ENCODE assay signal across 9 cellular contexts in genomic region chr13:32472194-32472621, GRCh38. TPM values are rescaled to one million over a fixed set of nuclear protein-coding genes. Genes with fewer than 3 reads are reported as not detected.
DNase-seq lines count a peak whose midpoint lies in the region; ATAC-seq, FAIRE-seq and TF ChIP-seq lines count a peak whose summit lies in the region.
"Had no signal": no experiment of that assay in that cellular context is flagged by ENCODE, and none has a peak within 500 bp of the region (broad histone marks: within the 10 kb centered on the region; RNA-seq: fewer than 3 reads in every experiment).

No MANE protein-coding gene starts in this region.

- in situ Hi-C loops in GM13977 (cut with MboI; ENCODE audit: low pct_unique_long_range_greater_than_20kb, low sequenced_read_pairs, unreplicated experiment): no loop called here

- H3K4me3 ChIP-seq in right cardiac atrium (ENCODE audit: low read length): no peak overlapping the region

- peak overlapping the region; percentile 2 for H3K27ac ChIP-seq in right cardiac atrium (ENCODE audit: low read length)

- no peaks in the 10 kb centered on the region for H3K9me3 ChIP-seq in right cardiac atrium (ENCODE audit: control insufficient read depth, low read length)

- FAIRE-seq in D721Med (lab: Jason Lieb, UNC): no peak
- FAIRE-seq: bronchial epithelial cell had no signal

- H3K27me3 ChIP-seq in right cardiac atrium (ENCODE audit: control insufficient read depth, insufficient read depth): no peaks in the 10 kb centered on the region

- WGBS in right cardiac atrium: 54% methylated on average over 3 of the region's 3 CpGs

- intact Hi-C loops in right cardiac atrium (cut with DNase I): no loop called here

- peak; percentile 42 for DNase-seq in GM13977 (ENCODE audit: low spot score)
- DNase-seq in right cardiac atrium: no peak
- no peak for DNase-seq in stimulated activated naive CD4-positive, alpha-beta T cell (lab: John Stamatoyannopoulos, UW)
- DNase-seq in NK-92 treated with Interleukin-12 subunit alpha and Interleukin-12 subunit beta, amount 100 ng/mL, for 24 hours (lab: John Stamatoyannopoulos, UW): no peak
- DNase-seq in DMS79 treated with DMSO at 0.1 percent for 48 hours (lab: John Stamatoyannopoulos, UW): no peak
- DNase-seq in D721Med (ENCODE audit: insufficient read length, low spot score): no peak

- ATAC-seq in GM21360 (IDR thresholded peaks at IDR 0.05; ENCODE audit: unreplicated experiment) (peak; percentile 70), HG03469 (IDR thresholded peaks at IDR 0.05; ENCODE audit: unreplicated experiment) (peak; percentile 73), right cardiac atrium (no peak)

- TF ChIP-seq CTCF in GM13977 (IDR thresholded peaks at IDR 0.05; ENCODE audit: extremely low read depth, insufficient read depth, missing control alignments): no peak
- no peak for TF ChIP-seq CTCF in D721Med (IDR thresholded peaks at IDR 0.05; ENCODE audit: insufficient read depth, missing control alignments)

- H3K4me1 ChIP-seq in right cardiac atrium (ENCODE audit: control insufficient read depth, insufficient read depth, low read length): peaks cover 3% of the 10 kb centered on the region

RNA-seq across cellular contexts. Expression of gene N4BP2L1, which starts 44.3 kb away (rescaled TPM):
- 1 to 10 TPM; 4.6 to 6.5 (median 5.0) TPM for total RNA-seq in right cardiac atrium
- polyA plus RNA-seq in right cardiac atrium: 6.9 TPM

Comparison
In these comparisons a context has a peak if more than half of its experiments do, and no peak if none do; other contexts are left out.
1. ATAC-seq: peak in GM21360 (single experiment) and HG03469 (single experiment); none in right cardiac atrium (0 of 2).